In the genomic region with DNA sequence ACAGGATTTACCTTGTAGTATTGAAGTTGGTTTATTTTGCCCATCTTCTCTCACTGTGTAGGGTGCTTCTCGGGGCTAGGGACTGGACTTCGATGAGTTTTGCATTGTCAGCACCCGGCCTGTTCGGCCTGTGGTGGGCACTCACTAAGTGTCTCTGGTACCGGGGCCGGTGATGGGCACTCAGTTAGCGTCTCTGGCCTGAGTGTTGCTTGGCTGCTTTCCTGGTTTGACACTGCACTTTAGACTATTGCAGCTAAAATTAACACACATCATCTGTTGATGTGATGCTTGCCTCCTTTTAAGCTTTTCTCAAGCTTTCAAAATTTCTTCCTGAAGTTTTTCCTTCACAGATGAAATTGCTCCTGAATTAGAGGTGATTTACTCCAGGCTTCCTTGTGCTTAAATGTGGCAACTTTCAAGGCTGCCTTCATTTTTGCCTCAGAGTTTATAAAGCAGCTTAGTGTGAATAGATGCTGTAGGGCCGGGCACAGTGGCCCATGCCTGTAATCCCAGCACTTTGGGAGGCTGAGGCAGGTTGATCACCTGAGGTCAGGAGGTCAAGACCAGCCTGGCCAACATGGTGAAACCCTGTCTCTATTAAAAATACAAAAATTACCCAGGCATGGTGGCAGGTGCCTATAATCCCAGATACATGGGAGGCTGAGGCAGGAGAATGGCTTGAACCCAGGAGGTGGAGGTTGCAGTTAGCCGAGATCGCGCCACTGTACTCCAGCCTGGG, we compare ENCODE assay signal across 15 cellular contexts. TPM values are rescaled to one million over a fixed set of nuclear protein-coding genes. Genes with fewer than 3 reads are reported as not detected.
DNase-seq lines count a peak whose midpoint lies in the region; ATAC-seq and TF ChIP-seq lines count a peak whose summit lies in the region.
"Had no signal": no experiment of that assay in that cellular context is flagged by ENCODE, and none has a peak within 500 bp of the region (broad histone marks: within the 10 kb centered on the region; RNA-seq: fewer than 3 reads in every experiment).

No MANE protein-coding gene starts in this region.

- H3K9ac ChIP-seq in PC-3 (ENCODE audit: low read length) (no peak overlapping the region), Karpas-422 (ENCODE audit: low read length) (no peak overlapping the region)
- H3K9ac ChIP-seq: parathyroid adenoma had no signal

- CTCF ChIA-PET in CD4-positive, alpha-beta T cell (lab: Charles Lee), result interaction anchor here (0.9 to 1.1 kb wide), 2 partner anchors 24 to 49 kb away, joined by 3 to 5 read pairs; no protein-coding TSS in a partner anchor
- CTCF ChIA-PET in activated CD4-positive, alpha-beta memory T cell treated with anti-CD3 and anti-CD28 coated beads for 36 hours (lab: Charles Lee), result interaction anchor here (0.6 to 1.2 kb wide), 3 partner anchors 20 to 116 kb away, joined by 3 to 5 read pairs (median 3); no protein-coding TSS in a partner anchor
- CTCF ChIA-PET in PC-3 (lab: Charles Lee), result no interaction called here

- H3K27me3 ChIP-seq in CD4-positive, alpha-beta T cell (ENCODE audit: control insufficient read depth, insufficient read depth, low read length), result no peaks in the 10 kb centered on the region
- H3K27me3 ChIP-seq in PC-3 (ENCODE audit: low read length), result no peaks in the 10 kb centered on the region
- H3K27me3 ChIP-seq in Karpas-422 (ENCODE audit: low read length), result no peaks in the 10 kb centered on the region
- H3K27me3 ChIP-seq: BE2C had no signal

- peaks cover 34% of the 10 kb centered on the region for H3K4me1 Mint-ChIP-seq in CD4-positive, alpha-beta T cell (ENCODE audit: low read depth)
- H3K4me1 Mint-ChIP-seq in activated CD4-positive, alpha-beta memory T cell treated with anti-CD3 and anti-CD28 coated beads for 36 hours (ENCODE audit: low read depth), result peaks cover 27% of the 10 kb centered on the region

- BruUV-seq in PC-3 (replicated peaks; lab: Mats Ljungman, UMichigan), result no TSS peak

- H3K9me3 Mint-ChIP-seq in CD4-positive, alpha-beta T cell, result no peaks in the 10 kb centered on the region
- no peaks in the 10 kb centered on the region for H3K9me3 Mint-ChIP-seq in activated CD4-positive, alpha-beta memory T cell treated with anti-CD3 and anti-CD28 coated beads for 36 hours

- peaks cover 5% of the 10 kb centered on the region; the same call in 1 of the 2 replicates for H3K4me1 ChIP-seq in PC-3 (ENCODE audit: insufficient read depth, low read length)
- H3K4me1 ChIP-seq in Karpas-422 (ENCODE audit: low read length), result peaks cover 17% of the 10 kb centered on the region
- H3K4me1 ChIP-seq: BE2C, HAP-1, parathyroid adenoma had no signal

- no peak for ATAC-seq in CD4-positive, alpha-beta T cell (ENCODE audit: poor library complexity)
- peak; percentile 36 for ATAC-seq in GM19438 (IDR thresholded peaks at IDR 0.05; ENCODE audit: low read depth, unreplicated experiment)
- peak; percentile 76 for ATAC-seq in left ventricle myocardium superior
- no peak for ATAC-seq in PC-3
- ATAC-seq in GM18520 (IDR thresholded peaks at IDR 0.05; ENCODE audit: unreplicated experiment), result no peak

- no peak overlapping the region for H3K4me2 ChIP-seq in PC-3 (ENCODE audit: low read length)
- H3K4me2 ChIP-seq in Karpas-422 (ENCODE audit: low read depth, low read length, poor library complexity, severe bottlenecking), result no peak overlapping the region

- H3K27ac ChIP-seq in CD4-positive, alpha-beta T cell (ENCODE audit: low read depth, low read length), result peak overlapping the region; percentile 10
- H3K27ac ChIP-seq in PC-3 (ENCODE audit: low read length) (no peak overlapping the region), Karpas-422 (ENCODE audit: low read length) (no peak overlapping the region)
- H3K27ac ChIP-seq: parathyroid adenoma had no signal

- peak overlapping the region; percentile 74 for H3K27ac Mint-ChIP-seq in CD4-positive, alpha-beta T cell
- no peak overlapping the region for H3K27ac Mint-ChIP-seq in activated CD4-positive, alpha-beta memory T cell treated with anti-CD3 and anti-CD28 coated beads for 36 hours

- TF ChIP-seq CTCF in CD4-positive, alpha-beta T cell (IDR thresholded peaks at IDR 0.05), result no peak
- TF ChIP-seq CTCF in PC-3 (conservative IDR thresholded peaks at IDR 0.05; ENCODE audit: low read depth, low read length), result no peak

- no peak overlapping the region for H2AFZ ChIP-seq in PC-3 (ENCODE audit: low read length)
- H2AFZ ChIP-seq in Karpas-422 (ENCODE audit: low read length), result no peak overlapping the region
- H2AFZ ChIP-seq: parathyroid adenoma had no signal

- H3K36me3 Mint-ChIP-seq in CD4-positive, alpha-beta T cell (ENCODE audit: low read depth), result peaks cover 9% of the 10 kb centered on the region
- peaks cover 5% of the 10 kb centered on the region for H3K36me3 Mint-ChIP-seq in activated CD4-positive, alpha-beta memory T cell treated with anti-CD3 and anti-CD28 coated beads for 36 hours

- no peaks in the 10 kb centered on the region for H3K9me3 ChIP-seq in CD4-positive, alpha-beta T cell (ENCODE audit: control insufficient read depth, low read length)
- no peaks in the 10 kb centered on the region for H3K9me3 ChIP-seq in PC-3 (ENCODE audit: low read length)
- H3K9me3 ChIP-seq in Karpas-422 (ENCODE audit: low read length), result no peaks in the 10 kb centered on the region
- H3K9me3 ChIP-seq: BE2C, HAP-1 had no signal

- H3F3A ChIP-seq in PC-3 (ENCODE audit: low read length, unreplicated experiment), result no peaks in the 10 kb centered on the region

- H3K9me2 ChIP-seq in PC-3 (replicated peaks; ENCODE audit: low read length), result no peaks in the 10 kb centered on the region
- H3K9me2 ChIP-seq in Karpas-422 (replicated peaks; ENCODE audit: insufficient read depth, low read length), result no peaks in the 10 kb centered on the region

- H3K4me3 Mint-ChIP-seq in CD4-positive, alpha-beta T cell, result peak overlapping the region; percentile 21
- no peak overlapping the region for H3K4me3 Mint-ChIP-seq in activated CD4-positive, alpha-beta memory T cell treated with anti-CD3 and anti-CD28 coated beads for 36 hours

- intact Hi-C loops in CD4-positive, alpha-beta T cell (cut with DNase I, micrococcal nuclease), result loop anchor here in 1 of 2 experiments (1.0 to 5.0 kb wide), 2 partner anchors 20 to 38 kb away; no protein-coding TSS in a partner anchor
- intact Hi-C loops in activated CD4-positive, alpha-beta memory T cell treated with anti-CD3 and anti-CD28 coated beads for 36 hours (cut with micrococcal nuclease), result loop anchor here (1.0 to 5.0 kb wide), 6 partner anchors 7 to 72 kb away; no protein-coding TSS in a partner anchor
- intact Hi-C loops in left ventricle myocardium superior (cut with micrococcal nuclease) (no loop called here), PC-3 (cut with micrococcal nuclease) (loop anchor here (1.0 kb wide), 1 partner anchor 11 kb away; no protein-coding TSS in a partner anchor)

- no peaks in the 10 kb centered on the region for H3K27me3 Mint-ChIP-seq in CD4-positive, alpha-beta T cell
- H3K27me3 Mint-ChIP-seq in activated CD4-positive, alpha-beta memory T cell treated with anti-CD3 and anti-CD28 coated beads for 36 hours, result no peaks in the 10 kb centered on the region

- POLR2A ChIA-PET in CD4-positive, alpha-beta T cell (lab: Charles Lee), result interaction anchor here (0.6 to 1.7 kb wide), 6 partner anchors 14 to 55 kb away, joined by 3 to 10 read pairs (median 7); no protein-coding TSS in a partner anchor
- POLR2A ChIA-PET in activated CD4-positive, alpha-beta memory T cell treated with anti-CD3 and anti-CD28 coated beads for 36 hours (lab: Charles Lee), result interaction anchor here (0.6 to 1.1 kb wide), 4 partner anchors 8 to 371 kb away, joined by 4 to 5 read pairs (median 4); no protein-coding TSS in a partner anchor
- POLR2A ChIA-PET in PC-3 (lab: Charles Lee; ENCODE audit: unreplicated experiment), result no interaction called here

- H3K36me3 ChIP-seq in PC-3 (ENCODE audit: low read depth, low read length), result no peaks in the 10 kb centered on the region; the same call in 1 of the 2 replicates
- peaks cover 34% of the 10 kb centered on the region for H3K36me3 ChIP-seq in Karpas-422 (ENCODE audit: insufficient read depth, low read length)

- H3K79me2 ChIP-seq in PC-3 (ENCODE audit: low read length) (0 out of 2 replicates have a peak, but pooled peaks cover 21% of the 10 kb centered on the region), Karpas-422 (ENCODE audit: low read length) (peaks cover 91% of the 10 kb centered on the region)

- peak in 1 of 10 experiments; percentile 8 for DNase-seq in CD4-positive, alpha-beta T cell
- DNase-seq in activated CD4-positive, alpha-beta memory T cell treated with anti-CD3 and anti-CD28 coated beads for 36 hours, result peak; percentile 46
- peak; percentile 33 for DNase-seq in left ventricle myocardium superior
- DNase-seq in PC-3, result no peak
- no peak for DNase-seq in DMS53 treated with DMSO at 0.1 percent for 48 hours (lab: John Stamatoyannopoulos, UW; ENCODE audit: unreplicated experiment)
- DNase-seq in Karpas-422, result no peak
- DNase-seq: activated effector memory CD4-positive, alpha-beta T cell treated with anti-CD3 and anti-CD28 coated beads, Interleukin-2, amount 50 U/mL, for 16 hours; BE2C; hippocampal formation; NCI-H69; SHP77 treated with DMSO at 0.1 percent for 48 hours had no signal

- H3K4me3 ChIP-seq in PC-3 (ENCODE audit: low read length) (no peak overlapping the region), Karpas-422 (ENCODE audit: low read length) (no peak overlapping the region)
- H3K4me3 ChIP-seq: HAP-1 had no signal

- no peaks in the 10 kb centered on the region for H4K20me1 ChIP-seq in PC-3 (ENCODE audit: low read length)
- H4K20me1 ChIP-seq in Karpas-422 (ENCODE audit: insufficient read depth, low read depth, low read length), result no peaks in the 10 kb centered on the region

RNA-seq across cellular contexts. Expression of gene TULP4, which starts 41.7 kb away (rescaled TPM):
- 10 to 100 TPM; 66.1 to 68.2 TPM for total RNA-seq in CD4-positive, alpha-beta T cell
- total RNA-seq in activated CD4-positive, alpha-beta memory T cell treated with anti-CD3 and anti-CD28 coated beads for 36 hours, result 10 to 100 TPM; 15.9 to 16.3 TPM
- total RNA-seq in left ventricle myocardium superior (101 TPM), PC-3 (2014; rRNA removed) (21.5 and 29.5 TPM in 2 replicates)
- 112 and 124 TPM in 2 replicates for total RNA-seq in Karpas-422 (2014; rRNA removed; shearing (Covaris generic); ENCODE audit: low replicate concordance)

Comparison
In these comparisons a context has a peak if more than half of its experiments do, and no peak if none do; other contexts are left out.
1. ATAC-seq: peak in GM19438 (single experiment) and left ventricle myocardium superior (single experiment); none in CD4-positive, alpha-beta T cell (single experiment), PC-3 (single experiment) and GM18520 (single experiment).
2. DNase-seq: peak in activated CD4-positive, alpha-beta memory T cell treated with anti-CD3 and anti-CD28 coated beads for 36 hours (single experiment) and left ventricle myocardium superior (single experiment); none in PC-3 (single experiment), DMS53 treated with DMSO at 0.1 percent for 48 hours (single experiment) and Karpas-422 (single experiment).